ENCODE assay signal across 24 cellular contexts in genomic region chr15:67276666-67277065, GRCh38.
"Had no signal": no experiment of that assay in that cellular context is flagged by ENCODE, and none has a peak within 500 bp of the region (broad histone marks: within the 10 kb centered on the region; RNA-seq: fewer than 3 reads in every experiment).

No MANE protein-coding gene starts in this region.

- H3K27ac ChIP-seq: coronary artery, dorsolateral prefrontal cortex, esophagus muscularis mucosa, gastrocnemius medialis, heart right ventricle, left lung, lower lobe of right lung had no signal

- ATAC-seq: gastrocnemius medialis, heart right ventricle, left cardiac atrium, left lung, left ventricle myocardium superior, lower lobe of right lung, mucosa of descending colon had no signal

- H3K27ac Mint-ChIP-seq: mesothelial cell of epicardium, naive B cell had no signal

- H3K4me1 ChIP-seq: esophagus muscularis mucosa, gastrocnemius medialis, heart right ventricle, left lung, lower lobe of right lung had no signal

- H3K36me3 ChIP-seq: esophagus muscularis mucosa, gastrocnemius medialis, heart right ventricle, left lung, lower lobe of right lung had no signal

- H3K4me3 ChIP-seq: coronary artery, dorsolateral prefrontal cortex, esophagus muscularis mucosa, gastrocnemius medialis, heart right ventricle, left lung, lower lobe of right lung, mucosa of descending colon had no signal

- DNase-seq: dermis blood vessel endothelial cell; dorsolateral prefrontal cortex; effector CD4-positive, alpha-beta T cell; effector memory CD4-positive, alpha-beta T cell; foreskin fibroblast; foreskin melanocyte; gastrocnemius medialis; glutamatergic neuron; head of caudate nucleus; heart right ventricle; hippocampal formation; left cardiac atrium; left lung; left ventricle myocardium superior; lower lobe of right lung; mesenchymal stem cell; mucosa of descending colon; naive B cell had no signal

- H3K36me3 Mint-ChIP-seq: mesothelial cell of epicardium had no signal

- H3K27me3 Mint-ChIP-seq: naive B cell had no signal

- H3K9me3 ChIP-seq: gastrocnemius medialis, left lung, mucosa of descending colon had no signal

- FAIRE-seq: endothelial cell of umbilical vein, islet of Langerhans, keratinocyte had no signal

- H3K4me1 Mint-ChIP-seq: mesothelial cell of epicardium, naive B cell had no signal

- H3K4me3 Mint-ChIP-seq: mesothelial cell of epicardium, naive B cell had no signal
